14 cellular contexts compared by ENCODE assay signal in genomic region chr6:46293641-46294316, GRCh38.
DNase-seq lines count a peak whose midpoint lies in the region; ATAC-seq and TF ChIP-seq lines count a peak whose summit lies in the region.
"Had no signal": no experiment of that assay in that cellular context is flagged by ENCODE, and none has a peak within 500 bp of the region (broad histone marks: within the 10 kb centered on the region; RNA-seq: fewer than 3 reads in every experiment).

No MANE protein-coding gene starts in this region.

- no peak overlapping the region for H3K27ac Mint-ChIP-seq in progenitor cell of endocrine pancreas
- H3K27ac Mint-ChIP-seq: CD4-positive, CD25-positive, alpha-beta regulatory T cell had no signal

- H3K9me3 ChIP-seq in psoas muscle = no peaks in the 10 kb centered on the region
- H3K9me3 ChIP-seq: esophagus squamous epithelium, sigmoid colon had no signal

- H3K27me3 ChIP-seq in psoas muscle (ENCODE audit: insufficient read depth in 3 of 3, low read length in 2 of 3) = no peaks in the 10 kb centered on the region
- H3K27me3 ChIP-seq: esophagus squamous epithelium, sigmoid colon had no signal

- peak; percentile 63 for DNase-seq in NCI-H69 (lab: John Stamatoyannopoulos, UW)
- no peak for DNase-seq in psoas muscle
- DNase-seq in NCI-H1436 (lab: John Stamatoyannopoulos, UW) = no peak
- DNase-seq in progenitor cell of endocrine pancreas (ENCODE audit: low spot score, unreplicated experiment) = no peak
- no peak for DNase-seq in NCI-H1417 treated with DMSO at 0.1 percent for 48 hours (lab: John Stamatoyannopoulos, UW)
- DNase-seq: CD4-positive, CD25-positive, alpha-beta regulatory T cell; cerebellar nuclear complex; esophagus squamous epithelium; NCI-H774; sigmoid colon had no signal

- TF ChIP-seq CTCF in psoas muscle (IDR thresholded peaks at IDR 0.05) = no peak
- TF ChIP-seq CTCF in progenitor cell of endocrine pancreas (IDR thresholded peaks at IDR 0.05; ENCODE audit: unreplicated experiment) = no peak

- peaks cover 16% of the 10 kb centered on the region for H3K4me1 ChIP-seq in psoas muscle

- intact Hi-C loops in psoas muscle (cut with DNase I) = no loop called here

- H3K27me3 Mint-ChIP-seq in progenitor cell of endocrine pancreas = no peaks in the 10 kb centered on the region

- no peak overlapping the region for H3K27ac ChIP-seq in psoas muscle
- H3K27ac ChIP-seq: esophagus squamous epithelium, sigmoid colon had no signal

- H3K4me1 Mint-ChIP-seq in progenitor cell of endocrine pancreas (ENCODE audit: low read depth) = peaks cover 14% of the 10 kb centered on the region
- H3K4me1 Mint-ChIP-seq: CD4-positive, CD25-positive, alpha-beta regulatory T cell had no signal

- no peaks in the 10 kb centered on the region for H3K9me3 Mint-ChIP-seq in progenitor cell of endocrine pancreas (ENCODE audit: low read depth)

- 82 to 96% (median 94%) methylated on average over 5 of the region's 5 CpGs for WGBS in psoas muscle, 3 donors

- H3K36me3 ChIP-seq in psoas muscle (ENCODE audit: insufficient read depth in 1 of 2, low read depth in 1 of 2) = no peaks in the 10 kb centered on the region
- H3K36me3 ChIP-seq: esophagus squamous epithelium, sigmoid colon had no signal

- no peak overlapping the region for H3K4me3 Mint-ChIP-seq in progenitor cell of endocrine pancreas (ENCODE audit: low read depth)

- H3K4me3 ChIP-seq in psoas muscle = no peak overlapping the region
- H3K4me3 ChIP-seq: esophagus squamous epithelium, sigmoid colon had no signal

- ATAC-seq in GM18867 (IDR thresholded peaks at IDR 0.05; ENCODE audit: unreplicated experiment) (peak; percentile 90), GM21447 (IDR thresholded peaks at IDR 0.05; ENCODE audit: unreplicated experiment) (peak; percentile 86), HG03039 (IDR thresholded peaks at IDR 0.05; ENCODE audit: unreplicated experiment) (peak; percentile 86), psoas muscle (no peak)
- ATAC-seq: SK-N-SH treated with all-trans-retinoic acid at 6 μM for 48 hours had no signal

- H3K36me3 Mint-ChIP-seq in progenitor cell of endocrine pancreas (ENCODE audit: insufficient read depth) = no peaks in the 10 kb centered on the region
- H3K36me3 Mint-ChIP-seq: CD4-positive, CD25-positive, alpha-beta regulatory T cell had no signal

Comparison
In these comparisons a context has a peak if more than half of its experiments do, and no peak if none do; other contexts are left out.
1. ATAC-seq: peak in GM18867 (single experiment), GM21447 (single experiment) and HG03039 (single experiment); none in psoas muscle (0 of 4).